8 cellular contexts compared by ENCODE assay signal in the genomic region with DNA sequence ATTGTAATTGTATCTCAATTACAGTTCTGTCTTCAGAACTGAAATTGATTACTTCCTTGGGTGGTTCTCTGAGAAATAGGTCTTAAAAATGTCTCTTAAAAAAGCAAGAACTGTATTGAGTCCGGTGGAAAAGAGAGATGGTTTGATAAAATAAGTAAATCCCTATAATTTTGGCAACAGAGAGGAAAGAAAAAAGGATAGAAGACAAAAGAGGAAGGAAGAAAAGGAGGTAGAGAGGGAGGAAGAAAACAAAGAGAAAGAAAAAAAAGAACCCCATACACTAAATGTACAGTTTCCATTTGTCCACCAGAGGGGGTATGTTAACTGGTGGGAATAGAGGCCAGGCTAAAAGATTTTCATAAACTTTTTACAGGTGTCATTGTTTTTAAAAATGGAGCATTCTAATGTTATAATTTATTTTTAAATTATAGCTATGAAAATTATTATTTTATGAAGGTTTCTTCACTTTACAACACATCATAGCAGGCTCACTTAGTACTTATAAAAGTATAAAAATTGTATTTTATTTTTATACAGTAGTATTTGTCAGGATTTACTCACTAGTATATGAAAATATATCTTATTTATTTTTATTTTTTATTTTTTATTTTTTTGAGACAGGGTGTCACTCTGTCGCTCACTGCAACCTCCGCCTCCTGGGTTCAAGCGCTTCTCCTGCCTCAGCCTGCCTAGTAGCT. TPM values are rescaled to one million over a fixed set of nuclear protein-coding genes. Genes with fewer than 3 reads are reported as not detected.
DNase-seq lines count a peak whose midpoint lies in the region; ATAC-seq and TF ChIP-seq lines count a peak whose summit lies in the region.

No MANE protein-coding gene starts in this region.

- no peaks in the 10 kb centered on the region for H3K27me3 ChIP-seq in KMS-11 (ENCODE audit: insufficient read depth, low read depth)

- H3K4me1 ChIP-seq in KMS-11 (ENCODE audit: low read depth, poor library complexity, severe bottlenecking) (peaks cover 45% of the 10 kb centered on the region), OCI-LY7 (ENCODE audit: insufficient read depth, low read length, poor library complexity, severe bottlenecking) (peaks cover 40% of the 10 kb centered on the region)

- H3K9me2 ChIP-seq in OCI-LY7 (ENCODE audit: insufficient read depth, low read length): no peaks in the 10 kb centered on the region

- no peaks in the 10 kb centered on the region for H3K36me3 Mint-ChIP-seq in natural killer cell treated with Interleukin-12 subunit alpha and Interleukin-12 subunit beta and Interleukin-15 and Interleukin-18, amount 100 ng/mL, for 72 hours

- H3K36me3 ChIP-seq in KMS-11 (ENCODE audit: insufficient read depth): no peaks in the 10 kb centered on the region
- H3K36me3 ChIP-seq in OCI-LY7 (ENCODE audit: insufficient read depth, low read length): peaks cover 17% of the 10 kb centered on the region

- H3K4me3 Mint-ChIP-seq in natural killer cell treated with Interleukin-12 subunit alpha and Interleukin-12 subunit beta and Interleukin-15 and Interleukin-18, amount 100 ng/mL, for 72 hours: peak overlapping the region; percentile 46

- POLR2A ChIA-PET in OCI-LY7 (lab: Charles Lee): interaction anchor here (0.6 to 1.0 kb wide), 2 partner anchors 99 to 193 kb away, joined by 3 read pairs; no protein-coding TSS in a partner anchor

- H3K27ac Mint-ChIP-seq in natural killer cell treated with Interleukin-12 subunit alpha and Interleukin-12 subunit beta and Interleukin-15 and Interleukin-18, amount 100 ng/mL, for 72 hours: no peak overlapping the region

- peaks cover 26 to 34% of the 10 kb centered on the region in 2 donors for H3K4me1 Mint-ChIP-seq in natural killer cell treated with Interleukin-12 subunit alpha and Interleukin-12 subunit beta and Interleukin-15 and Interleukin-18, amount 100 ng/mL, for 72 hours (ENCODE audit: low read depth in 2 of 2)

- H3K9me3 Mint-ChIP-seq in natural killer cell treated with Interleukin-12 subunit alpha and Interleukin-12 subunit beta and Interleukin-15 and Interleukin-18, amount 100 ng/mL, for 72 hours: no peaks in the 10 kb centered on the region

- CTCF ChIA-PET in OCI-LY7 (lab: Charles Lee; ENCODE audit: unreplicated experiment): no interaction called here

- intact Hi-C loops in OCI-LY7 (cut with micrococcal nuclease; ENCODE audit: unreplicated experiment): loop anchor here (1.0 to 10.0 kb wide), 4 partner anchors 228 to 661 kb away; a partner anchor contains a TSS

- DNase-seq in DMS114 treated with DMSO at 0.1 percent for 48 hours (lab: John Stamatoyannopoulos, UW; ENCODE audit: unreplicated experiment): peak; percentile 64
- peak; percentile 77 for DNase-seq in OCI-LY7 (ENCODE audit: low spot score)
- peak; percentile 46 for DNase-seq in cerebellum (ENCODE audit: low spot score)
- peak; percentile 67 for DNase-seq in natural killer cell treated with Interleukin-12 subunit alpha and Interleukin-12 subunit beta and Interleukin-15 and Interleukin-18, amount 100 ng/mL, for 72 hours (ENCODE audit: low spot score)

- H3K4me2 ChIP-seq in KMS-11: peak overlapping the region; percentile 29; the same call in 1 of the 2 replicates
- H3K4me2 ChIP-seq in OCI-LY7 (ENCODE audit: low read length): peak overlapping the region; percentile 77

- ATAC-seq in natural killer cell treated with Interleukin-12 subunit alpha and Interleukin-12 subunit beta and Interleukin-15 and Interleukin-18, amount 100 ng/mL, for 72 hours: no peak
- ATAC-seq in HG03469 (IDR thresholded peaks at IDR 0.05; ENCODE audit: unreplicated experiment) (no peak), HG03565 (IDR thresholded peaks at IDR 0.05; ENCODE audit: unreplicated experiment) (no peak), GM21529 (IDR thresholded peaks at IDR 0.05; ENCODE audit: unreplicated experiment) (no peak)

- no peak overlapping the region for H3K4me3 ChIP-seq in KMS-11 (IDR thresholded peaks at IDR 0.05; ENCODE audit: insufficient read depth, low read depth, low read length)
- H3K4me3 ChIP-seq in OCI-LY7 (ENCODE audit: low read depth, low read length, poor library complexity, severe bottlenecking): peak overlapping the region; percentile 51

- peak overlapping the region; percentile 58 for H2AFZ ChIP-seq in KMS-11 (ENCODE audit: low read depth)
- H2AFZ ChIP-seq in OCI-LY7 (ENCODE audit: low read length): peak overlapping the region; percentile 99

- H3K9me3 ChIP-seq in OCI-LY7 (ENCODE audit: low read length): no peaks in the 10 kb centered on the region

- H3K79me2 ChIP-seq in KMS-11 (ENCODE audit: insufficient read depth, low read depth): peaks cover 24% of the 10 kb centered on the region
- peaks cover 24% of the 10 kb centered on the region for H3K79me2 ChIP-seq in OCI-LY7 (ENCODE audit: insufficient read depth, low read depth, low read length)

- TF ChIP-seq CTCF in KMS-11 (conservative IDR thresholded peaks at IDR 0.05; ENCODE audit: low read depth, low read length): peak; percentile 68
- TF ChIP-seq CTCF in OCI-LY7 (conservative IDR thresholded peaks at IDR 0.05; ENCODE audit: low read length): peak; percentile 94

- no peaks in the 10 kb centered on the region for H4K20me1 ChIP-seq in KMS-11 (ENCODE audit: insufficient read depth)
- H4K20me1 ChIP-seq in OCI-LY7 (ENCODE audit: insufficient read depth, low read length): peaks cover 14% of the 10 kb centered on the region; the same call in 1 of the 2 replicates

- BruUV-seq in OCI-LY7 (replicated peaks; lab: Mats Ljungman, UMichigan): no TSS peak

- H3K27me3 Mint-ChIP-seq in natural killer cell treated with Interleukin-12 subunit alpha and Interleukin-12 subunit beta and Interleukin-15 and Interleukin-18, amount 100 ng/mL, for 72 hours: no peaks in the 10 kb centered on the region

- no peak overlapping the region for H3K9ac ChIP-seq in KMS-11

- no peak overlapping the region for H3K27ac ChIP-seq in KMS-11
- H3K27ac ChIP-seq in OCI-LY7 (ENCODE audit: low read depth, low read length, poor library complexity, severe bottlenecking): peak overlapping the region; percentile 55

RNA-seq across cellular contexts. Expression of a gene that starts 2.1 kb away (rescaled TPM):
- total RNA-seq in OCI-LY7 (2014; rRNA removed; shearing (Covaris generic)): 143 and 157 TPM in 2 replicates
- total RNA-seq in OCI-LY7 (2022): 105 and 106 TPM in 2 replicates
- 20.1 TPM for total RNA-seq in cerebellum
- total RNA-seq in natural killer cell treated with Interleukin-12 subunit alpha and Interleukin-12 subunit beta and Interleukin-15 and Interleukin-18, amount 100 ng/mL, for 72 hours: 10 to 100 TPM; 49.0 to 55.5 TPM

RNA-seq across cellular contexts. Expression of a gene that starts 4.7 kb away (rescaled TPM):
- total RNA-seq in OCI-LY7 (2014; rRNA removed; shearing (Covaris generic)): 19.1 and 37.1 TPM in 2 replicates
- total RNA-seq in OCI-LY7 (2022) (23.5 and 24.0 TPM in 2 replicates), cerebellum (56.8 TPM)
- total RNA-seq in natural killer cell treated with Interleukin-12 subunit alpha and Interleukin-12 subunit beta and Interleukin-15 and Interleukin-18, amount 100 ng/mL, for 72 hours: 10 to 100 TPM; 27.1 to 51.8 TPM
